Comparison of ENCODE assay signal across 14 cellular contexts in the genomic region with DNA sequence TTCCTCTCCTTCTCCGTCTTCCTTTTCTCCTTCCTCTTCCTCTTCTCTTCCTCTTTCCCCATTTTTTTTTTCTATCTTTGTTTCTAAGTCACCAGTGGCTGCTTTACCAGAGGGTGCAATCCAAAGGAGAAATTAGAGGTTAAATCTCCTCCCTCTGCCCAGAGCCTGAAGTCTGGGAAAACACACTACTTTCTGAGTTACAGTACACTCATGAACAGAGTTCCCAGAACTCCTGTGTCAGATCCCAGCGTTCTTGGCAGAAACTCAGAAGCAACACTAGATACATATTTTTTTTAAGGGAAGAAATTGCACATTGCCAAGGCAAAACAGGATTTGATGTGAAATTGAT.
DNase-seq lines count a peak whose midpoint lies in the region; TF ChIP-seq lines count a peak whose summit lies in the region.
"Had no signal": no experiment of that assay in that cellular context is flagged by ENCODE, and none has a peak within 500 bp of the region (broad histone marks: within the 10 kb centered on the region; RNA-seq: fewer than 3 reads in every experiment).

No MANE protein-coding gene starts in this region.

- peak overlapping the region; percentile 59 for H3K4me3 ChIP-seq in GM23248
- no peak overlapping the region for H3K4me3 ChIP-seq in ovary
- no peak overlapping the region for H3K4me3 ChIP-seq in colonic mucosa
- H3K4me3 ChIP-seq: lower lobe of right lung, MG63, SJCRH30 had no signal

- H4K20me1 ChIP-seq in GM23248 (ENCODE audit: insufficient read depth): no peaks in the 10 kb centered on the region

- peak overlapping the region; percentile 85 for H2AFZ ChIP-seq in GM23248

- no peaks in the 10 kb centered on the region for H3K36me3 Mint-ChIP-seq in glutamatergic neuron (ENCODE audit: unreplicated experiment)

- 3 to 11% methylated on average over 2 of the region's 2 CpGs for WGBS in GM23248 (ENCODE audit: low coverage in 1 of 2, low lambda C conversion rate in 2 of 2, missing lambda C conversion rate in 2 of 2), 2 experiments
- WGBS in ovary, 3 donors: 5 to 8% (median 7%) methylated on average over 2 of the region's 2 CpGs

- H3K4me2 ChIP-seq in GM23248 (ENCODE audit: unreplicated experiment): peak overlapping the region; percentile 78

- no peaks in the 10 kb centered on the region for H3K79me2 ChIP-seq in GM23248 (ENCODE audit: insufficient read depth)

- TF ChIP-seq CTCF in glutamatergic neuron (IDR thresholded peaks at IDR 0.05; ENCODE audit: partially characterized antibody, unreplicated experiment) (no peak), ovary (IDR thresholded peaks at IDR 0.05) (no peak), colonic mucosa (IDR thresholded peaks at IDR 0.05) (no peak)

- no peaks in the 10 kb centered on the region for H3K27me3 Mint-ChIP-seq in glutamatergic neuron (ENCODE audit: unreplicated experiment)

- H3F3A ChIP-seq in GM23248 (ENCODE audit: insufficient read depth): no peaks in the 10 kb centered on the region

- in situ Hi-C loops in GM23248 (cut with MboI): loop anchor here (10.0 kb wide), 1 partner anchor 664 kb away; no protein-coding TSS in a partner anchor

- no peaks in the 10 kb centered on the region for H3K9me2 ChIP-seq in GM23248 (ENCODE audit: insufficient read depth)

- peak; percentile 48 for DNase-seq in GM23248
- peak; percentile 37 for DNase-seq in amniotic epithelial cell (ENCODE audit: low read depth)
- DNase-seq in glutamatergic neuron: no peak
- DNase-seq in ovary: peak in 3 of 5 donors; percentile 24 to 68 (median 47)
- DNase-seq in Ammon's horn (ENCODE audit: low spot score): no peak
- no peak for DNase-seq in colonic mucosa
- no peak for DNase-seq in NCI-H187 treated with DMSO at 0.1 percent for 48 hours (lab: John Stamatoyannopoulos, UW)
- no peak for DNase-seq in NCI-H748 treated with DMSO at 0.1 percent for 48 hours (lab: John Stamatoyannopoulos, UW)
- DNase-seq: lower lobe of right lung; occipital lobe; stimulated activated CD4-positive, alpha-beta T cell treated with anti-CD3 and anti-CD28 coated beads, Interleukin-15, amount 100 ng/mL, for 24 hours had no signal

- H3K9me3 Mint-ChIP-seq in glutamatergic neuron (ENCODE audit: unreplicated experiment): no peaks in the 10 kb centered on the region
- H3K9me3 Mint-ChIP-seq: activated naive CD4-positive, alpha-beta T cell treated with anti-CD3 and anti-CD28 coated beads for 36 hours had no signal

- H3K4me1 Mint-ChIP-seq in glutamatergic neuron (ENCODE audit: low read depth, unreplicated experiment): peaks cover 24% of the 10 kb centered on the region

- H3K9ac ChIP-seq in GM23248: peak overlapping the region; percentile 50
- no peak overlapping the region for H3K9ac ChIP-seq in colonic mucosa (ENCODE audit: low read depth in 2 of 2, low read length in 2 of 2)

- H3K4me3 Mint-ChIP-seq in glutamatergic neuron (ENCODE audit: unreplicated experiment): no peak overlapping the region
- H3K4me3 Mint-ChIP-seq: activated naive CD4-positive, alpha-beta T cell treated with anti-CD3 and anti-CD28 coated beads for 36 hours had no signal

- peak; percentile 49 for TF ChIP-seq EP300 in ovary (IDR thresholded peaks at IDR 0.05)

- no peaks in the 10 kb centered on the region for H3K36me3 ChIP-seq in GM23248 (ENCODE audit: low read depth)
- H3K36me3 ChIP-seq in ovary: no peaks in the 10 kb centered on the region
- no peaks in the 10 kb centered on the region for H3K36me3 ChIP-seq in colonic mucosa
- H3K36me3 ChIP-seq: lower lobe of right lung, MG63, SJCRH30 had no signal

- H3K9me3 ChIP-seq in GM23248 (ENCODE audit: low read depth) (no peaks in the 10 kb centered on the region), ovary (no peaks in the 10 kb centered on the region), colonic mucosa (no peaks in the 10 kb centered on the region)
- H3K9me3 ChIP-seq: lower lobe of right lung, MG63, SJCRH30 had no signal

- TF ChIP-seq POLR2A in ovary (IDR thresholded peaks at IDR 0.05): no peak

- H3K4me1 ChIP-seq in GM23248 (ENCODE audit: insufficient read depth): peaks cover 11% of the 10 kb centered on the region; the same call in 1 of the 2 replicates
- H3K4me1 ChIP-seq in ovary (ENCODE audit: insufficient read depth): peaks cover 10% of the 10 kb centered on the region
- H3K4me1 ChIP-seq in colonic mucosa: no peaks in the 10 kb centered on the region
- H3K4me1 ChIP-seq: lower lobe of right lung, SJCRH30 had no signal

- intact Hi-C loops in ovary (cut with DNase I) (loop anchor here in 1 of 4 donors (10.0 kb wide), 1 partner anchor 306 kb away; no protein-coding TSS in a partner anchor), colonic mucosa (cut with DNase I) (loop anchor here (10.0 kb wide), 1 partner anchor 1114 kb away; no protein-coding TSS in a partner anchor)

- peak overlapping the region; percentile 19 for H3K27ac Mint-ChIP-seq in glutamatergic neuron (ENCODE audit: unreplicated experiment)
- H3K27ac Mint-ChIP-seq: activated naive CD4-positive, alpha-beta T cell treated with anti-CD3 and anti-CD28 coated beads for 36 hours had no signal

- H3K27ac ChIP-seq in GM23248: no peak overlapping the region
- H3K27ac ChIP-seq in ovary: peak overlapping the region in 1 of 2 donors; percentile 74
- H3K27ac ChIP-seq in colonic mucosa: no peak overlapping the region
- H3K27ac ChIP-seq: lower lobe of right lung, SJCRH30 had no signal

- H3K27me3 ChIP-seq in GM23248 (replicated peaks; ENCODE audit: insufficient read depth): no peaks in the 10 kb centered on the region
- no peaks in the 10 kb centered on the region for H3K27me3 ChIP-seq in ovary
- H3K27me3 ChIP-seq in colonic mucosa: no peaks in the 10 kb centered on the region
- H3K27me3 ChIP-seq: SJCRH30 had no signal

Comparison
In these comparisons a context has a peak if more than half of its experiments do, and no peak if none do; other contexts are left out.
1. DNase-seq: peak in GM23248 (single experiment), amniotic epithelial cell (single experiment) and ovary (3 of 5); none in glutamatergic neuron (single experiment), Ammon's horn (single experiment), colonic mucosa (single experiment), NCI-H187 treated with DMSO at 0.1 percent for 48 hours (single experiment) and NCI-H748 treated with DMSO at 0.1 percent for 48 hours (single experiment).